In genomic region chr6:137917518-137917917, GRCh38 we compare ENCODE assay signal across 21 cellular contexts. TPM values are rescaled to one million over a fixed set of nuclear protein-coding genes. Genes with fewer than 3 reads are reported as not detected.
DNase-seq lines count a peak whose midpoint lies in the region; ATAC-seq, FAIRE-seq and TF ChIP-seq lines count a peak whose summit lies in the region.
"Had no signal": no experiment of that assay in that cellular context is flagged by ENCODE, and none has a peak within 500 bp of the region (broad histone marks: within the 10 kb centered on the region; RNA-seq: fewer than 3 reads in every experiment).

No MANE protein-coding gene starts in this region.

- H3K4me3 Mint-ChIP-seq in stimulated activated naive CD8-positive, alpha-beta T cell treated with anti-CD3 and anti-CD28 coated beads, Interleukin-15, amount 100 ng/mL, for 72 hours: no peak overlapping the region
- H3K4me3 Mint-ChIP-seq: B cell; CD4-positive, alpha-beta T cell; CD8-positive, alpha-beta T cell had no signal

- H3K27me3 ChIP-seq in HepG2 (ENCODE audit: control insufficient read depth in 1 of 2, insufficient read depth in 2 of 2, low read length in 2 of 2) (peaks cover 0 to 14% of the 10 kb centered on the region in 2 experiments; a peak in 2 of 5 replicates), right lobe of liver (no peaks in the 10 kb centered on the region), K562 (ENCODE audit: control insufficient read depth in 2 of 2, insufficient read depth in 2 of 2, low read length in 2 of 2) (no peaks in the 10 kb centered on the region)
- H3K27me3 ChIP-seq: BLaER1 treated with 17β-estradiol and CSF1 and Interleukin-3, amounts not matched to agents 10 nM and 100 nM had no signal

- H3K9me1 ChIP-seq in K562 (ENCODE audit: control insufficient read depth, insufficient read depth, low read length): no peaks in the 10 kb centered on the region

- CTCF ChIA-PET in HepG2 (lab: Yijun Ruan, JAX; ENCODE audit: low intra/inter-chr PET ratio, low total read pairs): no interaction called here
- CTCF ChIA-PET in K562 (lab: Yijun Ruan, JAX; ENCODE audit: low intra/inter-chr PET ratio): no interaction called here

- ATAC-seq in HepG2 (no peak), right lobe of liver (no peak), K562 (no peak), GM21619 (IDR thresholded peaks at IDR 0.05; ENCODE audit: unreplicated experiment) (no peak), GM21576 (IDR thresholded peaks at IDR 0.05; ENCODE audit: unreplicated experiment) (no peak)
- ATAC-seq in stimulated activated naive CD8-positive, alpha-beta T cell treated with anti-CD3 and anti-CD28 coated beads, Interleukin-15, amount 100 ng/mL, for 72 hours: no peak
- ATAC-seq: A549; CD8-positive, alpha-beta T cell had no signal

- H3K4me2 ChIP-seq in HepG2 (ENCODE audit: low read depth, low read length) (no peak overlapping the region), K562 (ENCODE audit: insufficient read depth, low read length) (no peak overlapping the region)
- H3K4me2 ChIP-seq: A549; BLaER1 treated with 17β-estradiol and CSF1 and Interleukin-3, amounts not matched to agents 10 nM and 100 nM had no signal

- no TSS peak for BruUV-seq in HepG2 (replicated peaks; lab: Mats Ljungman, UMichigan)
- BruUV-seq in K562 (replicated peaks; lab: Mats Ljungman, UMichigan): no TSS peak

- POLR2A ChIA-PET in HepG2 (lab: Yijun Ruan, JAX) (no interaction called here), K562 (lab: Yijun Ruan, JAX) (interaction anchor here (1.1 kb wide), 1 partner anchor 16 kb away, joined by 3 read pairs; no protein-coding TSS in a partner anchor)

- H3K4me1 Mint-ChIP-seq in stimulated activated naive CD8-positive, alpha-beta T cell treated with anti-CD3 and anti-CD28 coated beads, Interleukin-15, amount 100 ng/mL, for 72 hours: peaks cover 40% of the 10 kb centered on the region

- H3K79me2 ChIP-seq in HepG2 (ENCODE audit: insufficient read depth, low read length) (no peaks in the 10 kb centered on the region), K562 (ENCODE audit: control insufficient read depth, insufficient read depth, low read length) (no peaks in the 10 kb centered on the region)

- H4K20me1 ChIP-seq in HepG2 (ENCODE audit: insufficient read depth, low read length): no peaks in the 10 kb centered on the region
- H4K20me1 ChIP-seq in K562 (replicated peaks; ENCODE audit: control insufficient read depth, insufficient read depth, low read length): no peaks in the 10 kb centered on the region
- H4K20me1 ChIP-seq: BLaER1 treated with 17β-estradiol and CSF1 and Interleukin-3, amounts not matched to agents 10 nM and 100 nM had no signal

- no peak for DNase-seq in HepG2 (ENCODE audit: low spot score)
- DNase-seq in right lobe of liver: no peak
- no peak for DNase-seq in GM18507 (ENCODE audit: extremely low spot score, insufficient read length, low read depth)
- no peak for DNase-seq in K562 (ENCODE audit: extremely low read depth in 1 of 4, low spot score in 3 of 4)
- no peak for DNase-seq in stimulated activated naive CD8-positive, alpha-beta T cell treated with anti-CD3 and anti-CD28 coated beads, Interleukin-15, amount 100 ng/mL, for 72 hours
- DNase-seq: AML-193; Caco-2; Calu3; CD4-positive, alpha-beta T cell; CD8-positive, alpha-beta T cell; DMS79 treated with DMSO at 0.1 percent for 48 hours; GF-D8 had no signal

- intact Hi-C loops in HepG2 (cut with micrococcal nuclease; ENCODE audit: unreplicated experiment): no loop called here
- intact Hi-C loops in right lobe of liver (cut with DNase I): no loop called here
- intact Hi-C loops in K562 (cut with micrococcal nuclease): no loop called here

- TF ChIP-seq POLR2A in HepG2 (IDR thresholded peaks at IDR 0.05; ENCODE audit: insufficient read depth in 1 of 2, low read depth in 2 of 2, low read length in 2 of 2): no peak
- TF ChIP-seq POLR2A in right lobe of liver (IDR thresholded peaks at IDR 0.05): no peak
- no peak for TF ChIP-seq POLR2A in K562 (conservative IDR thresholded peaks at IDR 0.05)

- in situ Hi-C loops in HepG2 (cut with HindIII; ENCODE audit: extremely low pct_ligation_motif_present, low pct_unique_long_range_greater_than_20kb) (no loop called here), K562 (cut with MboI) (no loop called here)

- peaks cover 7 to 19% of the 10 kb centered on the region in 2 donors for H3K9me3 Mint-ChIP-seq in stimulated activated naive CD8-positive, alpha-beta T cell treated with anti-CD3 and anti-CD28 coated beads, Interleukin-15, amount 100 ng/mL, for 72 hours

- WGBS in HepG2 (ENCODE audit: low lambda C conversion rate): 97% methylated on average over 1 of the region's 1 CpG
- WGBS in right lobe of liver (ENCODE audit: insufficient coverage, low coverage, low lambda C conversion rate, missing lambda C conversion rate): 100% methylated on average over 1 of the region's 1 CpG
- 97% methylated on average over 1 of the region's 1 CpG for WGBS in K562 (ENCODE audit: insufficient coverage, low coverage, missing lambda C conversion rate)

- FAIRE-seq in HepG2 (lab: Jason Lieb, UNC): no peak
- FAIRE-seq in GM18507 (lab: Jason Lieb, UNC): peak; percentile 38
- FAIRE-seq in K562 (lab: Jason Lieb, UNC): no peak
- FAIRE-seq: A549, D721Med, G401.6 had no signal

- H3K9ac ChIP-seq in HepG2 (ENCODE audit: insufficient read depth, low read depth, low read length) (no peak overlapping the region), K562 (ENCODE audit: insufficient read depth in 1 of 2, low read depth in 2 of 2, low read length in 2 of 2) (no peak overlapping the region)
- H3K9ac ChIP-seq: BLaER1 treated with 17β-estradiol and CSF1 and Interleukin-3, amounts not matched to agents 10 nM and 100 nM had no signal

- TF ChIP-seq CTCF in HepG2 (CRISPR knock-in tag; IDR thresholded peaks at IDR 0.05) (no peak), right lobe of liver (IDR thresholded peaks at IDR 0.05) (no peak), K562 (IDR thresholded peaks at IDR 0.05 in 2 of 3, conservative IDR thresholded peaks at IDR 0.05 in 1 of 3; ENCODE audit: insufficient read depth in 2 of 3, low read depth in 1 of 3, low read length in 3 of 3) (no peak)

- no peak for TF ChIP-seq RAD21 in HepG2 (CRISPR knock-in tag; IDR thresholded peaks at IDR 0.05)
- TF ChIP-seq RAD21 in K562 (CRISPR knock-in tag; conservative IDR thresholded peaks at IDR 0.05 in 1 of 2, IDR thresholded peaks at IDR 0.05 in 1 of 2): no peak

- H3K27me3 Mint-ChIP-seq in stimulated activated naive CD8-positive, alpha-beta T cell treated with anti-CD3 and anti-CD28 coated beads, Interleukin-15, amount 100 ng/mL, for 72 hours: no peaks in the 10 kb centered on the region
- H3K27me3 Mint-ChIP-seq: B cell; CD4-positive, alpha-beta T cell had no signal

- no peak for TF ChIP-seq EP300 in HepG2 (IDR thresholded peaks at IDR 0.05; ENCODE audit: low read depth in 2 of 2, low read length in 2 of 2)
- no peak for TF ChIP-seq EP300 in HepG2 (CRISPR knock-in tag; IDR thresholded peaks at IDR 0.05; ENCODE audit: borderline replicate concordance)
- no peak for TF ChIP-seq EP300 in K562 (IDR thresholded peaks at IDR 0.05; ENCODE audit: low read length)

- H2AFZ ChIP-seq in HepG2 (ENCODE audit: low read length) (no peak overlapping the region), K562 (ENCODE audit: low read depth, low read length) (no peak overlapping the region)

- H3K27ac Mint-ChIP-seq in stimulated activated naive CD8-positive, alpha-beta T cell treated with anti-CD3 and anti-CD28 coated beads, Interleukin-15, amount 100 ng/mL, for 72 hours: no peak overlapping the region
- H3K27ac Mint-ChIP-seq: B cell; CD4-positive, alpha-beta T cell; CD8-positive, alpha-beta T cell had no signal

- H3K9me3 ChIP-seq in HepG2 (ENCODE audit: low read length): peaks cover 6% of the 10 kb centered on the region; the same call in 1 of the 2 replicates
- H3K9me3 ChIP-seq in right lobe of liver: no peaks in the 10 kb centered on the region
- peaks cover 4% of the 10 kb centered on the region for H3K9me3 ChIP-seq in K562 (replicated peaks; ENCODE audit: control insufficient read depth, insufficient read depth, low read depth, low read length)

- H3K36me3 ChIP-seq in HepG2 (replicated peaks in 1 of 2; ENCODE audit: control insufficient read depth in 1 of 2, insufficient read depth in 2 of 2, low read length in 2 of 2) (no peaks in the 10 kb centered on the region), right lobe of liver (no peaks in the 10 kb centered on the region), K562 (ENCODE audit: control insufficient read depth, insufficient read depth, low read length) (no peaks in the 10 kb centered on the region; the same call in 2 of the 3 replicates)
- H3K36me3 ChIP-seq: BLaER1 treated with 17β-estradiol and CSF1 and Interleukin-3, amounts not matched to agents 10 nM and 100 nM had no signal

- H3K4me3 ChIP-seq in HepG2 (replicated peaks in 1 of 3; ENCODE audit: insufficient read depth in 1 of 3, low read depth in 2 of 3, low read length in 3 of 3) (no peak overlapping the region), right lobe of liver (no peak overlapping the region), K562 (no peak overlapping the region)
- H3K4me3 ChIP-seq: A549; BLaER1 treated with 17β-estradiol and CSF1 and Interleukin-3, amounts not matched to agents 10 nM and 100 nM had no signal

- H3K27ac ChIP-seq in HepG2 (ENCODE audit: extremely low read length, insufficient read depth, low read length) (no peak overlapping the region), right lobe of liver (no peak overlapping the region), K562 (ENCODE audit: extremely low read depth, low read depth, low read length) (no peak overlapping the region)
- H3K27ac ChIP-seq: 22Rv1; A549; BLaER1 treated with 17β-estradiol and CSF1 and Interleukin-3, amounts not matched to agents 10 nM and 100 nM; C4-2B had no signal

- H3K4me1 ChIP-seq in HepG2 (ENCODE audit: insufficient read depth, low read length) (no peaks in the 10 kb centered on the region), right lobe of liver (no peaks in the 10 kb centered on the region), K562 (replicated peaks in 1 of 2; ENCODE audit: control insufficient read depth in 2 of 2, insufficient read depth in 2 of 2, low read length in 2 of 2) (peaks cover 6 to 51% of the 10 kb centered on the region in 2 experiments; a peak in 4 of 5 replicates)
- H3K4me1 ChIP-seq: A549, Caco-2 had no signal

RNA-seq across cellular contexts. Expression of gene TNFAIP3, which starts 50.5 kb away (rescaled TPM):
- 24.7 and 28.2 TPM in 2 replicates for total RNA-seq in HepG2 (2016; rRNA removed; fragmentation: Illumina TruSeq; extraction: Trizol)
- 2.2 and 2.6 TPM in 2 replicates for total RNA-seq in HepG2 (2016; cell fraction: cytosol; rRNA removed; fragmentation: Illumina TruSeq; extraction: Trizol; ENCODE audit: low read depth)
- 18.9 and 27.7 TPM in 2 replicates for total RNA-seq in HepG2 (2016; cell fraction: insoluble cytoplasmic fraction; rRNA removed; fragmentation: Illumina TruSeq; extraction: Trizol)
- total RNA-seq in HepG2 (2016; cell fraction: membrane; rRNA removed; fragmentation: Illumina TruSeq; extraction: Trizol): 8.2 and 8.6 TPM in 2 replicates
- 61.9 and 64.1 TPM in 2 replicates for total RNA-seq in HepG2 (2016; cell fraction: nucleus; rRNA removed; fragmentation: Illumina TruSeq; extraction: Trizol)
- polyA plus RNA-seq in HepG2 (2011; rRNA removed): 47.1 and 49.6 TPM in 2 replicates
- 22.2 and 24.7 TPM in 2 replicates for polyA plus RNA-seq in HepG2 (2011; cell fraction: cytosol; rRNA removed)
- 144 and 150 TPM in 2 replicates for polyA plus RNA-seq in HepG2 (2011; cell fraction: nucleus; rRNA removed)
- 30.0 and 33.6 TPM in 2 replicates for polyA plus RNA-seq in HepG2 (2012)
- polyA plus RNA-seq in HepG2 (2016; cell fraction: cytosol; fragmentation: Illumina TruSeq; extraction: Trizol; ENCODE audit: low read depth): 1.00 and 1.1 TPM in 2 replicates
- 21.4 and 27.8 TPM in 2 replicates for polyA plus RNA-seq in HepG2 (2016; cell fraction: insoluble cytoplasmic fraction; fragmentation: Illumina TruSeq; extraction: Trizol; ENCODE audit: low read depth)
- 3.4 and 4.2 TPM in 2 replicates for polyA plus RNA-seq in HepG2 (2016; cell fraction: membrane; fragmentation: Illumina TruSeq; extraction: Trizol; ENCODE audit: low read depth)
- 121 and 138 TPM in 2 replicates for polyA plus RNA-seq in HepG2 (2016; cell fraction: nucleus; fragmentation: Illumina TruSeq; extraction: Trizol; ENCODE audit: insufficient read depth, low read depth)
- polyA minus RNA-seq in HepG2 (2011; rRNA and poly(A)+ RNA removed; ENCODE audit: low replicate concordance): 2.9 and 35.1 TPM in 2 replicates
- polyA minus RNA-seq in HepG2 (2011; cell fraction: cytosol; rRNA and poly(A)+ RNA removed): 30.0 and 32.5 TPM in 2 replicates
- polyA minus RNA-seq in HepG2 (2011; cell fraction: nucleus; rRNA and poly(A)+ RNA removed): 52.7 and 61.8 TPM in 2 replicates
- 10 to 100 TPM in 5 of 6 experiments, 1 to 10 TPM in 1; 8.3 to 38.1 (median 13.6) TPM for total RNA-seq in right lobe of liver
- 14.3 and 18.6 TPM in 2 replicates for total RNA-seq in K562 (2011; cell fraction: chromatin; rRNA removed; ENCODE audit: low replicate concordance)
- total RNA-seq in K562 (2011; cell fraction: nucleolus; rRNA removed): 8.0 and 9.1 TPM in 2 replicates
- total RNA-seq in K562 (2011; cell fraction: nucleoplasm; rRNA removed): 10.2 and 11.3 TPM in 2 replicates
- 5.9 and 6.2 TPM in 2 replicates for total RNA-seq in K562 (2014; rRNA removed)
- total RNA-seq in K562 (2014; rRNA removed; fragmentation: Illumina TruSeq; extraction: Trizol): 6.5 and 6.9 TPM in 2 replicates
- total RNA-seq in K562 (2015; rRNA removed; fragmentation: Illumina TruSeq; extraction: Trizol): 4.6 TPM in 2 replicates
- total RNA-seq in K562 (2021): 12.5 and 17.0 TPM in 2 replicates
- 6.4 and 11.8 TPM in 2 replicates for polyA plus RNA-seq in K562 (2011; rRNA removed)
- polyA plus RNA-seq in K562 (2011; cell fraction: cytosol; rRNA removed): 2.5 and 5.0 TPM in 2 replicates
- polyA plus RNA-seq in K562 (2011; cell fraction: nucleus; rRNA removed): 21.1 and 33.6 TPM in 2 replicates
- polyA plus RNA-seq in K562 (2012): 5.7 and 26.6 TPM in 2 replicates
- polyA plus RNA-seq in K562 (2014; fragmentation: Illumina TruSeq; extraction: Trizol): 9.8 and 11.5 TPM in 2 replicates
- polyA plus RNA-seq in K562 (2014; fragmentation: Nextera tagmentation; extraction: Ambion mirVana): 1 to 10 TPM in 1 of 2 experiments, under 1 TPM in 1; 0.79 to 1.3 TPM
- 9.2 and 9.5 TPM in 2 replicates for polyA plus RNA-seq in K562 (2014; rRNA removed)
- polyA minus RNA-seq in K562 (2011; rRNA and poly(A)+ RNA removed): 5.4 and 11.3 TPM in 2 replicates
- polyA minus RNA-seq in K562 (2011; cell fraction: cytosol; rRNA and poly(A)+ RNA removed): 2.9 and 4.6 TPM in 2 replicates
- polyA minus RNA-seq in K562 (2011; cell fraction: nucleus; rRNA and poly(A)+ RNA removed): 6.7 and 20.5 TPM in 2 replicates

Comparison
In these comparisons a context has a peak if more than half of its experiments do, and no peak if none do; other contexts are left out.
1. Of the 241 proteins assayed by ChIP-seq in both HepG2 and K562: peak only in HepG2: none; only in K562: ZFP36; in both: none; in neither: 240.